In the genomic region with DNA sequence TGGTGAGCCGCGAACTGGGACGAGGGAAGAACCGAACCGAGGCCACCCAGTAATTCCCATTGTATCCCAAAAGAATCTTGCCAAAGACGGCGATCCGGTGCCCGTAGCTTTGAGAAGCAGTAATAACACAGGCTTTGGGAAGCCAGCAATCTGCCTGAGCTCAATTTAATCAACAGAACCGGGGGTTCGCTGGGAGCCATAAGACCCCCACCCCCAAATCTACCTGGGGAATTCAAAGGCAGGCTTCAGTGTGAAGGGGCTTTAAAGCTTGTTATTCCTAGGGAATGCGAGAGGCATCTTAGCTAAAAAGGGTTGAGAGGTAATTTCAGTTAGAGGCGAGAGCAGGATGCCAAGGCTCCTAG, we compare ENCODE assay signal across 7 cellular contexts. TPM values are rescaled to one million over a fixed set of nuclear protein-coding genes. Genes with fewer than 3 reads are reported as not detected.
DNase-seq lines count a peak whose midpoint lies in the region; ATAC-seq and TF ChIP-seq lines count a peak whose summit lies in the region.
"Not testable (repeated sequence)": the region's sequence is repeated elsewhere in the genome, so short reads cannot be mapped to it uniquely, and the experiment has no call there.

No MANE protein-coding gene starts in this region.

- H3K4me3 ChIP-seq in Caco-2 (ENCODE audit: low read depth, low read length): peak overlapping the region; percentile 29
- not testable (repeated sequence) for H3K4me3 ChIP-seq in NT2/D1 (ENCODE audit: insufficient read length, low read depth); esophagus squamous epithelium; naive thymus-derived CD4-positive, alpha-beta T cell (ENCODE audit: low read length); smooth muscle cell

- H3K36me3 Mint-ChIP-seq in Caco-2 (ENCODE audit: insufficient read depth, unreplicated experiment): peaks cover 79% of the 10 kb centered on the region
- peaks cover 32% of the 10 kb centered on the region for H3K36me3 Mint-ChIP-seq in activated CD4-positive, alpha-beta memory T cell treated with anti-CD3 and anti-CD28 coated beads, Interleukin-2, amount 10 ng/mL, durations not matched to agents 7 days and 5 days (ENCODE audit: low read depth)
- H3K36me3 Mint-ChIP-seq in activated naive CD8-positive, alpha-beta T cell treated with anti-CD3 and anti-CD28 coated beads, Interleukin-2, amount 10 ng/mL, durations not matched to agents 7 days and 5 days: peaks cover 20% of the 10 kb centered on the region
- peaks cover 0 to 23% (median 0%) of the 10 kb centered on the region in 5 donors for H3K36me3 Mint-ChIP-seq in naive thymus-derived CD4-positive, alpha-beta T cell

- not testable (repeated sequence) for H3K27me3 Mint-ChIP-seq in Caco-2 (ENCODE audit: insufficient read depth, unreplicated experiment); activated CD4-positive, alpha-beta memory T cell treated with anti-CD3 and anti-CD28 coated beads, Interleukin-2, amount 10 ng/mL, durations not matched to agents 7 days and 5 days; activated naive CD8-positive, alpha-beta T cell treated with anti-CD3 and anti-CD28 coated beads, Interleukin-2, amount 10 ng/mL, durations not matched to agents 7 days and 5 days; naive thymus-derived CD4-positive, alpha-beta T cell

- not testable (repeated sequence) for H3K9me3 Mint-ChIP-seq in Caco-2 (ENCODE audit: unreplicated experiment); activated CD4-positive, alpha-beta memory T cell treated with anti-CD3 and anti-CD28 coated beads, Interleukin-2, amount 10 ng/mL, durations not matched to agents 7 days and 5 days; activated naive CD8-positive, alpha-beta T cell treated with anti-CD3 and anti-CD28 coated beads, Interleukin-2, amount 10 ng/mL, durations not matched to agents 7 days and 5 days; naive thymus-derived CD4-positive, alpha-beta T cell

- H3K36me3 ChIP-seq in Caco-2 (ENCODE audit: control insufficient read depth, insufficient read depth, low read length); esophagus squamous epithelium; naive thymus-derived CD4-positive, alpha-beta T cell (ENCODE audit: control insufficient read depth in 2 of 3, insufficient read depth in 3 of 3, low read length in 3 of 3); smooth muscle cell (ENCODE audit: low read depth): not testable (repeated sequence)
- peaks cover 35% of the 10 kb centered on the region for H3K36me3 ChIP-seq in NT2/D1 (ENCODE audit: insufficient read depth, insufficient read length, low read length)

- H4K20me1 ChIP-seq in smooth muscle cell (ENCODE audit: low read depth): peaks cover 38% of the 10 kb centered on the region

- WGBS in esophagus squamous epithelium, 2 donors: 81 to 82% methylated on average over 2 to 9 of the region's 13 CpGs
- 38% methylated on average over 13 of the region's 13 CpGs for WGBS in smooth muscle cell (ENCODE audit: low lambda C conversion rate)

- not testable (repeated sequence) for DNase-seq in Caco-2; NT2/D1 (ENCODE audit: low read depth, low spot score); activated CD4-positive, alpha-beta memory T cell treated with anti-CD3 and anti-CD28 coated beads, Interleukin-2, amount 10 ng/mL, durations not matched to agents 7 days and 5 days; activated naive CD8-positive, alpha-beta T cell treated with anti-CD3 and anti-CD28 coated beads, Interleukin-2, amount 10 ng/mL, durations not matched to agents 7 days and 5 days; esophagus squamous epithelium (lab: John Stamatoyannopoulos, UW); naive thymus-derived CD4-positive, alpha-beta T cell; smooth muscle cell (lab: John Stamatoyannopoulos, UW; ENCODE audit: unreplicated experiment)

- peak overlapping the region; percentile 90 for H3K4me3 Mint-ChIP-seq in Caco-2 (ENCODE audit: unreplicated experiment)
- peak overlapping the region; percentile 53 for H3K4me3 Mint-ChIP-seq in activated CD4-positive, alpha-beta memory T cell treated with anti-CD3 and anti-CD28 coated beads, Interleukin-2, amount 10 ng/mL, durations not matched to agents 7 days and 5 days
- peak overlapping the region; percentile 56 for H3K4me3 Mint-ChIP-seq in activated naive CD8-positive, alpha-beta T cell treated with anti-CD3 and anti-CD28 coated beads, Interleukin-2, amount 10 ng/mL, durations not matched to agents 7 days and 5 days
- H3K4me3 Mint-ChIP-seq in naive thymus-derived CD4-positive, alpha-beta T cell: peak overlapping the region; percentile 31 to 91 (median 60)

- H3K4me1 Mint-ChIP-seq in Caco-2 (ENCODE audit: low read depth, unreplicated experiment): peaks cover 40% of the 10 kb centered on the region
- peaks cover 61% of the 10 kb centered on the region for H3K4me1 Mint-ChIP-seq in activated CD4-positive, alpha-beta memory T cell treated with anti-CD3 and anti-CD28 coated beads, Interleukin-2, amount 10 ng/mL, durations not matched to agents 7 days and 5 days
- peaks cover 45% of the 10 kb centered on the region for H3K4me1 Mint-ChIP-seq in activated naive CD8-positive, alpha-beta T cell treated with anti-CD3 and anti-CD28 coated beads, Interleukin-2, amount 10 ng/mL, durations not matched to agents 7 days and 5 days
- H3K4me1 Mint-ChIP-seq in naive thymus-derived CD4-positive, alpha-beta T cell: peaks cover 20 to 65% (median 36%) of the 10 kb centered on the region in 7 donors

- POLR2A ChIA-PET in Caco-2 (lab: Charles Lee): interaction anchor here (0.6 to 4.7 kb wide), 17 partner anchors 15 to 482 kb away, joined by 3 to 54 read pairs (median 5); a partner anchor contains a TSS
- POLR2A ChIA-PET in activated CD4-positive, alpha-beta memory T cell treated with anti-CD3 and anti-CD28 coated beads, Interleukin-2, amount 10 ng/mL, durations not matched to agents 7 days and 5 days (lab: Charles Lee): interaction anchor here (0.7 to 9.1 kb wide), 7 partner anchors 17 to 105 kb away, joined by 3 to 241 read pairs (median 40); a partner anchor contains a TSS
- POLR2A ChIA-PET in activated naive CD8-positive, alpha-beta T cell treated with anti-CD3 and anti-CD28 coated beads, Interleukin-2, amount 10 ng/mL, durations not matched to agents 7 days and 5 days (lab: Charles Lee): interaction anchor here (0.8 to 9.2 kb wide), 9 partner anchors 17 to 101 kb away, joined by 3 to 191 read pairs (median 13); no protein-coding TSS in a partner anchor
- POLR2A ChIA-PET in naive thymus-derived CD4-positive, alpha-beta T cell (lab: Charles Lee): interaction anchor here (1.0 to 4.8 kb wide), 4 partner anchors 81 to 105 kb away, joined by 4 to 52 read pairs (median 4); a partner anchor contains a TSS

- intact Hi-C loops in Caco-2 (cut with micrococcal nuclease; ENCODE audit: unreplicated experiment) (loop anchor here (5.0 kb wide), 1 partner anchor 478 kb away; a partner anchor contains a TSS), esophagus squamous epithelium (cut with DNase I) (loop anchor here (2.0 kb wide), 1 partner anchor 91 kb away; no protein-coding TSS in a partner anchor)
- intact Hi-C loops in naive thymus-derived CD4-positive, alpha-beta T cell (cut with micrococcal nuclease): not testable (repeated sequence)

- H3K4me1 ChIP-seq in Caco-2 (peaks cover 45% of the 10 kb centered on the region), esophagus squamous epithelium (peaks cover 6 to 74% (median 14%) of the 10 kb centered on the region in 3 donors)
- H3K4me1 ChIP-seq in NT2/D1 (ENCODE audit: insufficient read depth, insufficient read length); smooth muscle cell (ENCODE audit: low read depth): not testable (repeated sequence)
- peaks cover 13 to 21% of the 10 kb centered on the region in 2 donors for H3K4me1 ChIP-seq in naive thymus-derived CD4-positive, alpha-beta T cell (ENCODE audit: control insufficient read depth in 2 of 2, insufficient read depth in 2 of 2, low read length in 2 of 2)

- CTCF ChIA-PET in Caco-2 (lab: Charles Lee): interaction anchor here (1.4 to 6.6 kb wide), 5 partner anchors 17 to 101 kb away, joined by 3 to 106 read pairs (median 17); no protein-coding TSS in a partner anchor
- CTCF ChIA-PET in activated CD4-positive, alpha-beta memory T cell treated with anti-CD3 and anti-CD28 coated beads, Interleukin-2, amount 10 ng/mL, durations not matched to agents 7 days and 5 days (lab: Charles Lee): interaction anchor here (1.2 to 13.9 kb wide), 6 partner anchors 19 to 103 kb away, joined by 3 to 454 read pairs (median 64); a partner anchor contains a TSS
- CTCF ChIA-PET in naive thymus-derived CD4-positive, alpha-beta T cell (lab: Charles Lee): interaction anchor here (0.9 to 5.8 kb wide), 7 partner anchors 11 to 101 kb away, joined by 3 to 138 read pairs (median 4); no protein-coding TSS in a partner anchor

- peak overlapping the region; percentile 54 for H3K4me2 ChIP-seq in smooth muscle cell

- peak overlapping the region; percentile 96 for H3K27ac Mint-ChIP-seq in Caco-2 (ENCODE audit: unreplicated experiment)
- peak overlapping the region; percentile 61 for H3K27ac Mint-ChIP-seq in activated CD4-positive, alpha-beta memory T cell treated with anti-CD3 and anti-CD28 coated beads, Interleukin-2, amount 10 ng/mL, durations not matched to agents 7 days and 5 days
- peak overlapping the region; percentile 83 for H3K27ac Mint-ChIP-seq in activated naive CD8-positive, alpha-beta T cell treated with anti-CD3 and anti-CD28 coated beads, Interleukin-2, amount 10 ng/mL, durations not matched to agents 7 days and 5 days
- H3K27ac Mint-ChIP-seq in naive thymus-derived CD4-positive, alpha-beta T cell: peak overlapping the region in 6 of 9 donors; percentile 22 to 88 (median 67)

- not testable (repeated sequence) for H3K27me3 ChIP-seq in Caco-2 (replicated peaks; ENCODE audit: control insufficient read depth, insufficient read depth, low read length); NT2/D1 (ENCODE audit: insufficient read depth, insufficient read length); naive thymus-derived CD4-positive, alpha-beta T cell (ENCODE audit: control insufficient read depth in 2 of 2, insufficient read depth in 2 of 2, low read length in 2 of 2); smooth muscle cell (ENCODE audit: low read depth)
- peaks cover 0 to 26% (median 0%) of the 10 kb centered on the region in 4 donors for H3K27me3 ChIP-seq in esophagus squamous epithelium

- ATAC-seq in activated naive CD8-positive, alpha-beta T cell treated with anti-CD3 and anti-CD28 coated beads, Interleukin-2, amount 10 ng/mL, durations not matched to agents 7 days and 5 days (ENCODE audit: low read depth); naive thymus-derived CD4-positive, alpha-beta T cell: not testable (repeated sequence)

- H3K9ac ChIP-seq in NT2/D1 (ENCODE audit: insufficient read length, low read depth) (peak overlapping the region; percentile 50), smooth muscle cell (ENCODE audit: low read depth) (peak overlapping the region; percentile 51)

- TF ChIP-seq POLR2A in esophagus squamous epithelium (IDR thresholded peaks at IDR 0.05): not testable (repeated sequence)

- not testable (repeated sequence) for H2AFZ ChIP-seq in smooth muscle cell (ENCODE audit: low read depth)

- not testable (repeated sequence) for H3K9me3 ChIP-seq in Caco-2; NT2/D1 (ENCODE audit: insufficient read depth, low read length); esophagus squamous epithelium; naive thymus-derived CD4-positive, alpha-beta T cell (ENCODE audit: control insufficient read depth in 2 of 3, low read length in 3 of 3); smooth muscle cell (replicated peaks; ENCODE audit: low read depth)

- H3K27ac ChIP-seq in esophagus squamous epithelium (peak overlapping the region in 3 of 4 donors; percentile 9 to 36 (median 20)), smooth muscle cell (ENCODE audit: low read depth) (peak overlapping the region; percentile 91)
- H3K27ac ChIP-seq in naive thymus-derived CD4-positive, alpha-beta T cell (ENCODE audit: low read depth, low read length): not testable (repeated sequence)

- peaks cover 18% of the 10 kb centered on the region for H3F3A ChIP-seq in smooth muscle cell (ENCODE audit: low read depth)

- H3K79me2 ChIP-seq in smooth muscle cell (ENCODE audit: low read depth): peaks cover 28% of the 10 kb centered on the region

- TF ChIP-seq CTCF in Caco-2 (IDR thresholded peaks at IDR 0.05; ENCODE audit: insufficient read depth in 1 of 2, low read depth in 1 of 2, low read length in 1 of 2, severe bottlenecking in 1 of 2, unreplicated experiment in 1 of 2); esophagus squamous epithelium (IDR thresholded peaks at IDR 0.05); smooth muscle cell (IDR thresholded peaks at IDR 0.05; ENCODE audit: borderline replicate concordance, insufficient read depth, poor library complexity, severe bottlenecking): not testable (repeated sequence)

- not testable (repeated sequence) for BruUV-seq in Caco-2 (replicated peaks; lab: Mats Ljungman, UMichigan)

RNA-seq across cellular contexts. Expression of a gene that starts 0.7 kb away (rescaled TPM):
- 495 and 534 TPM in 2 replicates for total RNA-seq in Caco-2 (2022)
- 100 to 1,000 TPM; 178 to 187 TPM for total RNA-seq in activated CD4-positive, alpha-beta memory T cell treated with anti-CD3 and anti-CD28 coated beads, Interleukin-2, amount 10 ng/mL, durations not matched to agents 7 days and 5 days
- 10 to 100 TPM; 59.2 to 63.9 TPM for total RNA-seq in activated naive CD8-positive, alpha-beta T cell treated with anti-CD3 and anti-CD28 coated beads, Interleukin-2, amount 10 ng/mL, durations not matched to agents 7 days and 5 days
- 100 to 1,000 TPM in 3 of 4 donors, 10 to 100 TPM in 1; 75.3 to 179 (median 145) TPM for total RNA-seq in esophagus squamous epithelium
- total RNA-seq in naive thymus-derived CD4-positive, alpha-beta T cell: 100 to 1,000 TPM in 1 of 5 experiments, 10 to 100 TPM in 2, 1 to 10 TPM in 2; 6.0 to 113 (median 29.3) TPM
- 1 to 10 TPM; 3.3 to 3.4 TPM for polyA plus RNA-seq in naive thymus-derived CD4-positive, alpha-beta T cell
- total RNA-seq in smooth muscle cell: 40.5 and 51.3 TPM in 2 replicates
- polyA plus RNA-seq in smooth muscle cell: 58.8 and 153 TPM in 2 replicates
